In the genomic region with DNA sequence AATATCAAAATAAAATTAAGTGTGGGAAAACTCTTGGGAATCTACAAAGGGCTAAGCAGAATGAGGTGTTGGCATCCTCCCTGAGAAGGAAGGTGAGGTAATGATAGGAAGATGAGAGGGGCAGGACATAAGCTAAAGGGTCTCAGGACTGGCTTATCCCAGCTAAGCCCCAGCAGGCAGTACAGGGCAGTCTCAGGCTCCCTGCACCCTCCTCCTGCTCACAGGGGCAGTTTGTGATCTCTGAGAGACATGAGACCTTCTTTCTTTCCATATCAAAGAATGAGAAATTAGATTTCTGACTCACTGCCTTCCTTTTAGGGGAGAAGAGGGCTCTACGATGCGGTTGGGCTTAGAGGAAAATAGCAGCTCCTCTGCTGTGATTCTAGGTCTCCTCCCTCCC, we compare ENCODE assay signal across 1 cellular context.
TF ChIP-seq lines count a peak whose summit lies in the region.

No MANE protein-coding gene starts in this region.

TF ChIP-seq in IMR-90, 13 proteins besides CTCF, POLR2A, EP300 and RAD21:
- TF ChIP-seq, protein P1, sequence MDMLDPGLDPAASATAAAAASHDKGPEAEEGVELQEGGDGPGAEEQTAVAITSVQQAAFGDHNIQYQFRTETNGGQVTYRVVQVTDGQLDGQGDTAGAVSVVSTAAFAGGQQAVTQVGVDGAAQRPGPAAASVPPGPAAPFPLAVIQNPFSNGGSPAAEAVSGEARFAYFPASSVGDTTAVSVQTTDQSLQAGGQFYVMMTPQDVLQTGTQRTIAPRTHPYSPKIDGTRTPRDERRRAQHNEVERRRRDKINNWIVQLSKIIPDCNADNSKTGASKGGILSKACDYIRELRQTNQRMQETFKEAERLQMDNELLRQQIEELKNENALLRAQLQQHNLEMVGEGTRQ (IDR thresholded peaks at IDR 0.05; ENCODE audit: low read depth, low read length) = no peak
- TF ChIP-seq MXI1 (IDR thresholded peaks at IDR 0.05; ENCODE audit: borderline replicate concordance, low read depth, low read length) (no peak), BHLHE40 (IDR thresholded peaks at IDR 0.05; ENCODE audit: low read depth, low read length) (no peak), FOS (IDR thresholded peaks at IDR 0.05; ENCODE audit: low read depth, low read length) (no peak), MAFK (IDR thresholded peaks at IDR 0.05; ENCODE audit: low read depth, low read length) (no peak), NFE2L2 (IDR thresholded peaks at IDR 0.05; ENCODE audit: low read depth, low read length) (no peak), SMC3 (IDR thresholded peaks at IDR 0.05; ENCODE audit: low read depth, low read length) (no peak), RCOR1 (IDR thresholded peaks at IDR 0.05; ENCODE audit: insufficient replicate concordance, low read length) (no peak), MAZ (IDR thresholded peaks at IDR 0.05; ENCODE audit: borderline replicate concordance, low read depth, low read length) (no peak), RFX5 (IDR thresholded peaks at IDR 0.05; ENCODE audit: low read depth, low read length) (no peak), CEBPB (IDR thresholded peaks at IDR 0.05; ENCODE audit: low read depth, low read length) (no peak), CHD1 (IDR thresholded peaks at IDR 0.05; ENCODE audit: low read depth, low read length) (no peak)
- TF ChIP-seq, protein P2, sequence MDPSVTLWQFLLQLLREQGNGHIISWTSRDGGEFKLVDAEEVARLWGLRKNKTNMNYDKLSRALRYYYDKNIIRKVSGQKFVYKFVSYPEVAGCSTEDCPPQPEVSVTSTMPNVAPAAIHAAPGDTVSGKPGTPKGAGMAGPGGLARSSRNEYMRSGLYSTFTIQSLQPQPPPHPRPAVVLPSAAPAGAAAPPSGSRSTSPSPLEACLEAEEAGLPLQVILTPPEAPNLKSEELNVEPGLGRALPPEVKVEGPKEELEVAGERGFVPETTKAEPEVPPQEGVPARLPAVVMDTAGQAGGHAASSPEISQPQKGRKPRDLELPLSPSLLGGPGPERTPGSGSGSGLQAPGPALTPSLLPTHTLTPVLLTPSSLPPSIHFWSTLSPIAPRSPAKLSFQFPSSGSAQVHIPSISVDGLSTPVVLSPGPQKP (IDR thresholded peaks at IDR 0.05; ENCODE audit: borderline replicate concordance, low read depth, low read length) = no peak
